1 cellular context compared by ENCODE assay signal in genomic region chr11:67382481-67383136, GRCh38.
A peak's percentile ranks its signal among the peaks of the same experiment; 100 is the strongest.
TF ChIP-seq lines count a peak whose summit lies in the region.

No MANE protein-coding gene starts in this region.

TF ChIP-seq in neural cell, 6 proteins besides CTCF, POLR2A, EP300 and RAD21 (continued from another document):
- TF ChIP-seq MXI1 (conservative IDR thresholded peaks at IDR 0.05; ENCODE audit: poor library complexity, severe bottlenecking) (no peak), TAF1 (IDR thresholded peaks at IDR 0.05; ENCODE audit: low read depth) (no peak), REST (IDR thresholded peaks at IDR 0.05; ENCODE audit: borderline replicate concordance) (no peak), SMC3 (conservative IDR thresholded peaks at IDR 0.05; ENCODE audit: poor library complexity) (peak; percentile 90), POLR2AphosphoS5 (IDR thresholded peaks at IDR 0.05) (no peak)
